In the genomic region with DNA sequence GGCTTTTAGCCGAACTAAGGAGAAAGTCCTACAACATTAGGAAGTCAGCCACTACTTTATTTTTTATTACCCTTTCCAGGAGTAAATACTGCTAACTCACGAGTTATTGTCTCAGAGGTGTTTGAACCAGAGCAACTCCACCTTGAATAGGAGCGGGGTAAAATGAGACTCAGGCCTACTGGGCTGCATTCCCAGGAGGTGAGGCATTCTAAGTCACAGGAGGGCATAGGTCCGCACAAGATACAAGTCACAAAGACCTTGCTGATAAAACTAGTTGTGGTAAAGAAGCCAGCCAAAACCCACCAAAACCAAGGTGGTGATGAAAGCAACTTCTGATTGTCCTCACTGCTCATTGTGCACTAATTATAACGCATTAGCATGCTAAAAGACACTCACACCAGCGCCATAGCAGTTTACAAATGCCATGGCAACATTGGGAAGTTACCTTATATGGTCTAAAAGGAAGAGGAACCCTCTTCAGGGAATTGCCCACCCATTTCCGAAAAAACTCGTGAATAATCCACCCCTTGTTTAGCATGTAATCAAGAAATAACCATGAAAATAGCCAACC, we compare ENCODE assay signal across 20 cellular contexts.
DNase-seq lines count a peak whose midpoint lies in the region; ATAC-seq and TF ChIP-seq lines count a peak whose summit lies in the region.
"Had no signal": no experiment of that assay in that cellular context is flagged by ENCODE, and none has a peak within 500 bp of the region (broad histone marks: within the 10 kb centered on the region; RNA-seq: fewer than 3 reads in every experiment).

No MANE protein-coding gene starts in this region.

- H2BK5ac ChIP-seq in H9 (ENCODE audit: insufficient read length, low read length) (no peak overlapping the region), mesendoderm (ENCODE audit: low read length) (no peak overlapping the region)

- H3K27me3 Mint-ChIP-seq in H9 (ENCODE audit: low read depth): no peaks in the 10 kb centered on the region
- no peaks in the 10 kb centered on the region for H3K27me3 Mint-ChIP-seq in endodermal cell (ENCODE audit: insufficient read depth)
- H3K27me3 Mint-ChIP-seq in activated T-cell treated with anti-CD3 and anti-CD28 coated beads, Interleukin-2, amount 50 U/mL, for 72 hours (ENCODE audit: low read depth): no peaks in the 10 kb centered on the region
- H3K27me3 Mint-ChIP-seq: CD4-positive, alpha-beta memory T cell had no signal

- H3K79me1 ChIP-seq in H9 (ENCODE audit: insufficient read depth, low read depth, low read length, poor library complexity, severe bottlenecking) (no peaks in the 10 kb centered on the region), mesendoderm (ENCODE audit: low read length) (no peaks in the 10 kb centered on the region)

- H3K4me2 ChIP-seq in H9 (ENCODE audit: insufficient read depth, insufficient read length, low read length): no peak overlapping the region
- no peak overlapping the region for H3K4me2 ChIP-seq in mesendoderm (ENCODE audit: low read length)

- H3K9me3 ChIP-seq in H9 (ENCODE audit: control insufficient read depth, low read depth, low read length) (no peaks in the 10 kb centered on the region), NT2/D1 (ENCODE audit: insufficient read depth, low read length) (no peaks in the 10 kb centered on the region), endodermal cell (ENCODE audit: control insufficient read depth, low read length) (no peaks in the 10 kb centered on the region)
- H3K9me3 ChIP-seq: BE2C, MG63, SJSA1 had no signal

- H4K5ac ChIP-seq in H9 (ENCODE audit: insufficient read length, low read depth, low read length): no peak overlapping the region
- H4K5ac ChIP-seq in mesendoderm (ENCODE audit: low read length): no peak overlapping the region

- H3K23me2 ChIP-seq in H9 (ENCODE audit: insufficient read length, low read depth, low read length, poor library complexity, severe bottlenecking): no peaks in the 10 kb centered on the region

- no peak overlapping the region for H4K91ac ChIP-seq in H9 (ENCODE audit: insufficient read length, low read depth, low read length)

- peak overlapping the region in 2 of 3 experiments; percentile 65 to 94; a peak in 4 of 7 replicates for H3K27ac Mint-ChIP-seq in H9
- H3K27ac Mint-ChIP-seq in endodermal cell: peak overlapping the region; percentile 74
- H3K27ac Mint-ChIP-seq in activated T-cell treated with anti-CD3 and anti-CD28 coated beads, Interleukin-2, amount 50 U/mL, for 72 hours: no peak overlapping the region
- H3K27ac Mint-ChIP-seq: CD4-positive, alpha-beta memory T cell had no signal

- peak overlapping the region; percentile 21; the same call in 1 of the 2 replicates for H3K14ac ChIP-seq in H9 (ENCODE audit: insufficient read depth, low read length)

- H3K9ac ChIP-seq in H9 (ENCODE audit: extremely low read depth, insufficient read length, low read length) (no peak overlapping the region), NT2/D1 (ENCODE audit: insufficient read length, low read depth) (no peak overlapping the region), endodermal cell (ENCODE audit: extremely low read depth, low read length, poor library complexity, severe bottlenecking) (no peak overlapping the region), mesendoderm (ENCODE audit: low read length) (no peak overlapping the region)

- no CpG with 5 or more reads among the region's 8 CpGs for WGBS in H9 (ENCODE audit: extremely low coverage, insufficient read length, low lambda C conversion rate)
- 77 to 78% methylated on average over 7 to 8 of the region's 8 CpGs for WGBS in endodermal cell (ENCODE audit: insufficient coverage in 1 of 2, insufficient read length in 1 of 2), 2 experiments
- WGBS in mesendoderm (ENCODE audit: extremely low coverage, insufficient coverage, low lambda C conversion rate): no CpG with 5 or more reads among the region's 8 CpGs

- H2AFZ ChIP-seq in H9 (ENCODE audit: low read length): no peak overlapping the region

- no peak for ATAC-seq in activated T-cell treated with anti-CD3 and anti-CD28 coated beads, Interleukin-2, amount 50 U/mL, for 72 hours (replicated peaks in 1 of 2)

- H2BK15ac ChIP-seq in H9 (ENCODE audit: low read depth, low read length): no peak overlapping the region
- no peak overlapping the region for H2BK15ac ChIP-seq in mesendoderm (replicated peaks; ENCODE audit: low read depth)

- H3K23ac ChIP-seq in H9 (ENCODE audit: insufficient read length, low read depth, low read length) (no peak overlapping the region), mesendoderm (ENCODE audit: low read length) (no peak overlapping the region)

- TF ChIP-seq CTCF in H9 (conservative IDR thresholded peaks at IDR 0.05) (no peak), endodermal cell (conservative IDR thresholded peaks at IDR 0.05) (no peak)

- H3K27me3 ChIP-seq in H9 (ENCODE audit: insufficient read depth, low read length) (no peaks in the 10 kb centered on the region), NT2/D1 (ENCODE audit: insufficient read depth, insufficient read length) (no peaks in the 10 kb centered on the region), endodermal cell (ENCODE audit: control insufficient read depth, insufficient read depth, low read length, poor library complexity, severe bottlenecking) (no peaks in the 10 kb centered on the region), mesendoderm (ENCODE audit: insufficient read depth, low read length, poor library complexity) (no peaks in the 10 kb centered on the region)
- H3K27me3 ChIP-seq: BE2C, MG63, SJSA1 had no signal

- H3K9me3 Mint-ChIP-seq in H9: no peaks in the 10 kb centered on the region
- H3K9me3 Mint-ChIP-seq in endodermal cell: no peaks in the 10 kb centered on the region
- H3K9me3 Mint-ChIP-seq in activated T-cell treated with anti-CD3 and anti-CD28 coated beads, Interleukin-2, amount 50 U/mL, for 72 hours: peaks cover 2 to 4% of the 10 kb centered on the region in 2 donors

- H3K4ac ChIP-seq in H9 (ENCODE audit: low read depth, low read length) (no peak overlapping the region; the same call in 1 of the 2 replicates), mesendoderm (ENCODE audit: low read depth, low read length) (no peak overlapping the region)

- no peak overlapping the region for H3K18ac ChIP-seq in H9 (ENCODE audit: insufficient read length, low read depth, low read length)
- no peak overlapping the region for H3K18ac ChIP-seq in mesendoderm (ENCODE audit: low read length)

- H2BK120ac ChIP-seq in H9 (ENCODE audit: low read depth, low read length, poor library complexity, severe bottlenecking): no peak overlapping the region
- H2BK120ac ChIP-seq in mesendoderm (ENCODE audit: low read depth, low read length): no peak overlapping the region

- H3K4me1 ChIP-seq in H9 (ENCODE audit: insufficient read depth, low read length) (peaks cover 2% of the 10 kb centered on the region), NT2/D1 (ENCODE audit: insufficient read depth, insufficient read length) (no peaks in the 10 kb centered on the region), endodermal cell (ENCODE audit: control insufficient read depth, insufficient read depth, low read length) (peaks cover 3% of the 10 kb centered on the region), mesendoderm (ENCODE audit: control insufficient read depth, low read depth, low read length) (no peaks in the 10 kb centered on the region)
- H3K4me1 ChIP-seq: BE2C had no signal

- H3K4me3 Mint-ChIP-seq in H9 (no peak overlapping the region), endodermal cell (no peak overlapping the region)
- H3K4me3 Mint-ChIP-seq in activated T-cell treated with anti-CD3 and anti-CD28 coated beads, Interleukin-2, amount 50 U/mL, for 72 hours: no peak overlapping the region
- H3K4me3 Mint-ChIP-seq: CD4-positive, alpha-beta memory T cell had no signal

- no peaks in the 10 kb centered on the region for H3K36me3 ChIP-seq in NT2/D1 (ENCODE audit: insufficient read depth, insufficient read length, low read length)
- H3K36me3 ChIP-seq in endodermal cell (ENCODE audit: control insufficient read depth, insufficient read depth, low read length): no peaks in the 10 kb centered on the region
- no peaks in the 10 kb centered on the region for H3K36me3 ChIP-seq in mesendoderm (ENCODE audit: control insufficient read depth, insufficient read depth, low read length)
- H3K36me3 ChIP-seq: BE2C, MG63, SJSA1 had no signal

- no peaks in the 10 kb centered on the region for H4K20me1 ChIP-seq in H9 (ENCODE audit: control insufficient read depth, insufficient read depth, insufficient read length)

- no peak overlapping the region for H2AK5ac ChIP-seq in H9 (ENCODE audit: insufficient read length, low read length)
- H2AK5ac ChIP-seq in mesendoderm (ENCODE audit: low read length): no peak overlapping the region

- H3K4me3 ChIP-seq in NT2/D1 (ENCODE audit: insufficient read length, low read depth): no peak overlapping the region
- no peak overlapping the region for H3K4me3 ChIP-seq in endodermal cell (ENCODE audit: low read length)
- no peak overlapping the region for H3K4me3 ChIP-seq in mesendoderm (ENCODE audit: low read length)
- H3K4me3 ChIP-seq: MG63, SJSA1 had no signal

- H3K27ac ChIP-seq in H9 (ENCODE audit: insufficient read length, low read depth, low read length) (no peak overlapping the region), endodermal cell (ENCODE audit: low read depth, low read length) (no peak overlapping the region), mesendoderm (ENCODE audit: low read depth, low read length) (no peak overlapping the region)
- H3K27ac ChIP-seq: SJSA1 had no signal

- H4K8ac ChIP-seq in H9 (replicated peaks; ENCODE audit: insufficient read length, low read depth, low read length): no peak overlapping the region
- H4K8ac ChIP-seq in mesendoderm (ENCODE audit: low read depth, low read length): no peak overlapping the region

- no peak overlapping the region for H2BK12ac ChIP-seq in H9 (ENCODE audit: insufficient read length, low read depth, low read length)

- no peaks in the 10 kb centered on the region; a peak in 1 of 7 replicates for H3K36me3 Mint-ChIP-seq in H9 (ENCODE audit: insufficient read depth in 1 of 3, low read depth in 3 of 3)
- no peaks in the 10 kb centered on the region for H3K36me3 Mint-ChIP-seq in endodermal cell (ENCODE audit: low read depth)
- no peaks in the 10 kb centered on the region for H3K36me3 Mint-ChIP-seq in activated T-cell treated with anti-CD3 and anti-CD28 coated beads, Interleukin-2, amount 50 U/mL, for 72 hours (ENCODE audit: insufficient read depth in 2 of 2)
- H3K36me3 Mint-ChIP-seq: CD4-positive, alpha-beta memory T cell had no signal

- DNase-seq in H9 (peak; percentile 55), NT2/D1 (ENCODE audit: low read depth, low spot score) (peak; percentile 68), endodermal cell (peak; percentile 58), mesendoderm (peak; percentile 64), D341Med (ENCODE audit: low spot score) (no peak), NCI-H1048 (lab: John Stamatoyannopoulos, UW) (no peak)
- DNase-seq in activated T-cell treated with anti-CD3 and anti-CD28 coated beads, Interleukin-2, amount 50 U/mL, for 72 hours: no peak
- DNase-seq: BE2C; CD4-positive, alpha-beta memory T cell; DMS79 treated with DMSO at 0.1 percent for 48 hours; H7; KBM-7; MG63; NCI-H1105 treated with DMSO at 0.1 percent for 48 hours; NCI-H1930; NCI-H510A; NCI-H82; RPMI8226; SW 1271 had no signal

- no peaks in the 10 kb centered on the region for H3K79me2 ChIP-seq in H9 (ENCODE audit: insufficient read depth, low read length)
- H3K79me2 ChIP-seq in mesendoderm (ENCODE audit: control insufficient read depth, insufficient read depth, low read length): no peaks in the 10 kb centered on the region

- no peak overlapping the region for H3T11ph ChIP-seq in H9 (ENCODE audit: low read length)

- no peak overlapping the region for H3K56ac ChIP-seq in H9 (ENCODE audit: insufficient read length, low read depth, low read length)
- no peak overlapping the region for H3K56ac ChIP-seq in mesendoderm (ENCODE audit: low read length)

- no peak overlapping the region for H2BK20ac ChIP-seq in H9 (ENCODE audit: low read depth, low read length, poor library complexity, severe bottlenecking)

- H3K4me1 Mint-ChIP-seq in H9 (peaks cover 48 to 53% of the 10 kb centered on the region in 2 experiments), endodermal cell (peaks cover 21% of the 10 kb centered on the region)
- no peaks in the 10 kb centered on the region for H3K4me1 Mint-ChIP-seq in activated T-cell treated with anti-CD3 and anti-CD28 coated beads, Interleukin-2, amount 50 U/mL, for 72 hours (ENCODE audit: low read depth)
- H3K4me1 Mint-ChIP-seq: CD4-positive, alpha-beta memory T cell had no signal

Comparison
In these comparisons a context has a peak if more than half of its experiments do, and no peak if none do; other contexts are left out.
1. DNase-seq: peak in H9 (single experiment), NT2/D1 (single experiment), endodermal cell (single experiment) and mesendoderm (single experiment); none in D341Med (single experiment), NCI-H1048 (single experiment) and activated T-cell treated with anti-CD3 and anti-CD28 coated beads, Interleukin-2, amount 50 U/mL, for 72 hours (0 of 2).